ENCODE assay signal across 21 cellular contexts in genomic region chr9:72773570-72773969, GRCh38.
DNase-seq lines count a peak whose midpoint lies in the region; ATAC-seq and TF ChIP-seq lines count a peak whose summit lies in the region.
"Had no signal": no experiment of that assay in that cellular context is flagged by ENCODE, and none has a peak within 500 bp of the region (broad histone marks: within the 10 kb centered on the region; RNA-seq: fewer than 3 reads in every experiment).

No MANE protein-coding gene starts in this region.

- ATAC-seq in GM18868 (IDR thresholded peaks at IDR 0.05; ENCODE audit: unreplicated experiment): peak; percentile 70
- ATAC-seq in HG02870 (IDR thresholded peaks at IDR 0.05; ENCODE audit: unreplicated experiment): peak; percentile 64
- no peak for ATAC-seq in SK-N-SH treated with all-trans-retinoic acid at 6 μM for 48 hours
- ATAC-seq: activated CD4-positive, CD25-positive, alpha-beta regulatory T cell treated with anti-CD3 and anti-CD28 coated beads, Interleukin-2, amount 50 U/mL, for 24 hours; naive thymus-derived CD4-positive, alpha-beta T cell had no signal

- H3K27ac ChIP-seq in SJSA1: peak overlapping the region; percentile 32; the same call in 1 of the 2 replicates
- H3K27ac ChIP-seq: uterus had no signal

- DNase-seq in SJSA1 (ENCODE audit: low read depth in 1 of 2, low spot score in 2 of 2): peak in 1 of 2 experiments; percentile 24
- DNase-seq in glomerular visceral epithelial cell (ENCODE audit: extremely low spot score): peak; percentile 13
- no peak for DNase-seq in SIG-M5 treated with dmso at 0.1 percent for 504 hours (lab: John Stamatoyannopoulos, UW; ENCODE audit: unreplicated experiment)
- DNase-seq in GM03348 (ENCODE audit: low spot score): no peak
- DNase-seq in GOT3 (lab: John Stamatoyannopoulos, UW): no peak
- DNase-seq: activated effector memory CD4-positive, alpha-beta T cell treated with anti-CD3 and anti-CD28 coated beads, Interleukin-2, amount 50 U/mL, for 16 hours; amygdala; CD8-positive, alpha-beta memory T cell; DND-41; effector CD8-positive, alpha-beta T cell; naive thymus-derived CD4-positive, alpha-beta T cell; NCI-H1105; NCI-H2107; NCI-H524 treated with DMSO at 0.1 percent for 48 hours; SHP77; stimulated activated CD4-positive, alpha-beta T cell treated with anti-CD3 and anti-CD28 coated beads, Interleukin-4, amount 100 ng/mL, for 24 hours; uterus had no signal

- H3K27me3 ChIP-seq in SJSA1 (replicated peaks): no peaks in the 10 kb centered on the region
- H3K27me3 ChIP-seq: uterus had no signal

- no peaks in the 10 kb centered on the region for H3K9me3 ChIP-seq in SJSA1 (replicated peaks)
- H3K9me3 ChIP-seq: uterus had no signal

- peaks cover 19% of the 10 kb centered on the region for H3K4me1 ChIP-seq in SJSA1 (replicated peaks)
- H3K4me1 ChIP-seq: uterus had no signal

- H3K4me3 ChIP-seq in SJSA1: no peak overlapping the region
- H3K4me3 ChIP-seq: uterus had no signal

- no peaks in the 10 kb centered on the region for H3K36me3 ChIP-seq in SJSA1
- H3K36me3 ChIP-seq: uterus had no signal

TF ChIP-seq in SK-N-SH treated with all-trans-retinoic acid at 6 μM for 48 hours, 23 proteins besides CTCF, POLR2A, EP300 and RAD21:
- TF ChIP-seq OSR1 (CRISPR knock-in tag; IDR thresholded peaks at IDR 0.05): no peak
- no peak for TF ChIP-seq TCF4 (CRISPR knock-in tag; IDR thresholded peaks at IDR 0.05; ENCODE audit: borderline replicate concordance)
- TF ChIP-seq CREB5 (CRISPR knock-in tag; IDR thresholded peaks at IDR 0.05; ENCODE audit: low read depth): no peak
- no peak for TF ChIP-seq CSRNP3 (CRISPR knock-in tag; IDR thresholded peaks at IDR 0.05)
- TF ChIP-seq ESRRG (CRISPR knock-in tag; IDR thresholded peaks at IDR 0.05): no peak
- TF ChIP-seq ZFP30 (CRISPR knock-in tag; IDR thresholded peaks at IDR 0.05): no peak
- TF ChIP-seq CSDC2 (CRISPR knock-in tag; IDR thresholded peaks at IDR 0.05): no peak
- TF ChIP-seq TSHZ2 (CRISPR knock-in tag; IDR thresholded peaks at IDR 0.05): no peak
- TF ChIP-seq ZC3H10 (CRISPR knock-in tag; IDR thresholded peaks at IDR 0.05): no peak
TF ChIP-seq in SK-N-SH treated with all-trans-retinoic acid at 6 μM for 48 hours: peak in this region for 0.
